In genomic region chr10:86732771-86733170, GRCh38 we compare ENCODE assay signal across 17 cellular contexts. TPM values are rescaled to one million over a fixed set of nuclear protein-coding genes. Genes with fewer than 3 reads are reported as not detected.
DNase-seq lines count a peak whose midpoint lies in the region; ATAC-seq and TF ChIP-seq lines count a peak whose summit lies in the region.
"Had no signal": no experiment of that assay in that cellular context is flagged by ENCODE, and none has a peak within 500 bp of the region (broad histone marks: within the 10 kb centered on the region; RNA-seq: fewer than 3 reads in every experiment).

No MANE protein-coding gene starts in this region.

- no peak for ATAC-seq in GM21576 (IDR thresholded peaks at IDR 0.05; ENCODE audit: unreplicated experiment)
- ATAC-seq in stimulated activated naive CD8-positive, alpha-beta T cell treated with anti-CD3 and anti-CD28 coated beads, Interleukin-15, Interleukin-2, amounts not matched to agents 100 U/mL and 50 U/mL, for 24 hours: no peak
- no peak for ATAC-seq in CD8-positive, alpha-beta T cell
- ATAC-seq: foreskin keratinocyte; naive thymus-derived CD8-positive, alpha-beta T cell had no signal

- no peak overlapping the region for H3K27ac Mint-ChIP-seq in CD8-positive, alpha-beta T cell
- H3K27ac Mint-ChIP-seq: activated T-helper 1 cell treated with anti-CD3 and anti-CD28 coated beads, Interleukin-12 subunit alpha, Interleukin-12 subunit beta, Interleukin-2, Interleukin-4 antibody, amounts not matched to agents 30 ng/mL and 10 ng/mL and 1 ng/mL, durations not matched to agents 14 hours and 24 hours and 36 hours; naive thymus-derived CD8-positive, alpha-beta T cell; T-helper 2 cell treated with Interferon-gamma antibody and Interleukin-4, amounts not matched to agents 5 μg/mL and 100 μg/mL, for 36 hours had no signal

- no peaks in the 10 kb centered on the region for H3K36me3 Mint-ChIP-seq in CD8-positive, alpha-beta T cell
- H3K36me3 Mint-ChIP-seq: naive thymus-derived CD8-positive, alpha-beta T cell had no signal

- H3K27me3 ChIP-seq in cardiac muscle cell (no peaks in the 10 kb centered on the region), mesendoderm (ENCODE audit: insufficient read depth, low read length, poor library complexity) (no peaks in the 10 kb centered on the region), skeletal muscle satellite cell (ENCODE audit: control insufficient read depth, insufficient read depth, low read length) (peaks cover 4% of the 10 kb centered on the region)
- H3K27me3 ChIP-seq in CD8-positive, alpha-beta T cell (ENCODE audit: insufficient read depth, low read length): no peaks in the 10 kb centered on the region
- H3K27me3 ChIP-seq: BLaER1, SJSA1 had no signal

- H3K4me2 ChIP-seq in mesendoderm (ENCODE audit: low read length) (no peak overlapping the region), skeletal muscle satellite cell (ENCODE audit: low read length) (peak overlapping the region; percentile 65)
- H3K4me2 ChIP-seq: BLaER1 had no signal

- H3K9me3 ChIP-seq in cardiac muscle cell (ENCODE audit: low read depth) (no peaks in the 10 kb centered on the region), skeletal muscle satellite cell (replicated peaks; ENCODE audit: low read length) (no peaks in the 10 kb centered on the region)
- no peaks in the 10 kb centered on the region for H3K9me3 ChIP-seq in CD8-positive, alpha-beta T cell (ENCODE audit: low read length)
- H3K9me3 ChIP-seq: BLaER1, SJSA1 had no signal

- H3K36me3 ChIP-seq in cardiac muscle cell (peaks cover 41% of the 10 kb centered on the region), mesendoderm (ENCODE audit: control insufficient read depth, insufficient read depth, low read length) (no peaks in the 10 kb centered on the region), skeletal muscle satellite cell (ENCODE audit: insufficient read depth, low read length) (no peaks in the 10 kb centered on the region)
- H3K36me3 ChIP-seq in CD8-positive, alpha-beta T cell (ENCODE audit: insufficient read depth, low read length): no peaks in the 10 kb centered on the region
- H3K36me3 ChIP-seq: BLaER1, SJSA1 had no signal

- H3K4me1 ChIP-seq in cardiac muscle cell (ENCODE audit: low read depth) (peaks cover 38% of the 10 kb centered on the region), mesendoderm (ENCODE audit: control insufficient read depth, low read depth, low read length) (no peaks in the 10 kb centered on the region), skeletal muscle satellite cell (ENCODE audit: control insufficient read depth, insufficient read depth, low read length) (peaks cover 5% of the 10 kb centered on the region)
- no peaks in the 10 kb centered on the region for H3K4me1 ChIP-seq in CD8-positive, alpha-beta T cell (ENCODE audit: insufficient read depth, low read length)
- H3K4me1 ChIP-seq: BLaER1, foreskin keratinocyte, SJSA1 had no signal

- H3K9ac ChIP-seq in mesendoderm (ENCODE audit: low read length) (no peak overlapping the region), skeletal muscle satellite cell (ENCODE audit: low read depth, low read length) (no peak overlapping the region)
- H3K9ac ChIP-seq: BLaER1 had no signal

- H4K8ac ChIP-seq in mesendoderm (ENCODE audit: low read depth, low read length): no peak overlapping the region

- H3K4me3 Mint-ChIP-seq in CD8-positive, alpha-beta T cell: no peak overlapping the region
- H3K4me3 Mint-ChIP-seq: activated T-helper 1 cell treated with anti-CD3 and anti-CD28 coated beads, Interleukin-12 subunit alpha, Interleukin-12 subunit beta, Interleukin-2, Interleukin-4 antibody, amounts not matched to agents 30 ng/mL and 10 ng/mL and 1 ng/mL, durations not matched to agents 14 hours and 24 hours and 36 hours; naive thymus-derived CD8-positive, alpha-beta T cell; T-helper 2 cell treated with Interferon-gamma antibody and Interleukin-4, amounts not matched to agents 5 μg/mL and 100 μg/mL, for 36 hours had no signal

- POLR2A ChIA-PET in CD8-positive, alpha-beta T cell (lab: Charles Lee): no interaction called here

- H3K27me3 Mint-ChIP-seq in CD8-positive, alpha-beta T cell (ENCODE audit: low read depth): peaks cover 9% of the 10 kb centered on the region

- H3K9me3 Mint-ChIP-seq in CD8-positive, alpha-beta T cell: no peaks in the 10 kb centered on the region
- H3K9me3 Mint-ChIP-seq: activated T-helper 1 cell treated with anti-CD3 and anti-CD28 coated beads, Interleukin-12 subunit alpha, Interleukin-12 subunit beta, Interleukin-2, Interleukin-4 antibody, amounts not matched to agents 30 ng/mL and 10 ng/mL and 1 ng/mL, durations not matched to agents 14 hours and 24 hours and 36 hours; naive thymus-derived CD8-positive, alpha-beta T cell; T-helper 2 cell treated with Interferon-gamma antibody and Interleukin-4, amounts not matched to agents 5 μg/mL and 100 μg/mL, for 36 hours had no signal

- H3K27ac ChIP-seq in cardiac muscle cell (peak overlapping the region; percentile 99), mesendoderm (ENCODE audit: low read depth, low read length) (no peak overlapping the region)
- no peak overlapping the region for H3K27ac ChIP-seq in CD8-positive, alpha-beta T cell (ENCODE audit: low read depth, low read length)
- H3K27ac ChIP-seq: BLaER1, foreskin keratinocyte, SJSA1 had no signal

- no peak overlapping the region for H3K18ac ChIP-seq in mesendoderm (ENCODE audit: low read length)

- no peak overlapping the region for H2BK120ac ChIP-seq in mesendoderm (ENCODE audit: low read depth, low read length)

- no peak overlapping the region for H4K5ac ChIP-seq in mesendoderm (ENCODE audit: low read length)

- H3K4me3 ChIP-seq in cardiac muscle cell (no peak overlapping the region), mesendoderm (ENCODE audit: low read length) (no peak overlapping the region), skeletal muscle satellite cell (ENCODE audit: low read length) (no peak overlapping the region)
- no peak overlapping the region for H3K4me3 ChIP-seq in CD8-positive, alpha-beta T cell (ENCODE audit: low read depth, low read length)
- H3K4me3 ChIP-seq: BLaER1, SJSA1 had no signal

- WGBS in mesendoderm (ENCODE audit: extremely low coverage, insufficient coverage, low lambda C conversion rate): no CpG with 5 or more reads among the region's 13 CpGs

- no peaks in the 10 kb centered on the region for H3K79me2 ChIP-seq in mesendoderm (ENCODE audit: control insufficient read depth, insufficient read depth, low read length)

- H3K4me1 Mint-ChIP-seq in CD8-positive, alpha-beta T cell (ENCODE audit: low read depth): no peaks in the 10 kb centered on the region
- H3K4me1 Mint-ChIP-seq: naive thymus-derived CD8-positive, alpha-beta T cell had no signal

- H2BK15ac ChIP-seq in mesendoderm (replicated peaks; ENCODE audit: low read depth): no peak overlapping the region

- no peak overlapping the region for H2AK5ac ChIP-seq in mesendoderm (ENCODE audit: low read length)

- intact Hi-C loops in cardiac septum (cut with DNase I): no loop called here
- intact Hi-C loops in CD8-positive, alpha-beta T cell (cut with DNase I, micrococcal nuclease): no loop called here

- no peaks in the 10 kb centered on the region for H3K79me1 ChIP-seq in mesendoderm (ENCODE audit: low read length)

- DNase-seq in cardiac muscle cell (ENCODE audit: low read depth in 1 of 2, low spot score in 1 of 2) (no peak), cardiac septum (ENCODE audit: low spot score) (no peak), mesendoderm (no peak), hepatic stellate cell (ENCODE audit: low spot score) (no peak)
- no peak for DNase-seq in stimulated activated naive CD8-positive, alpha-beta T cell treated with anti-CD3 and anti-CD28 coated beads, Interleukin-15, Interleukin-2, amounts not matched to agents 100 U/mL and 50 U/mL, for 24 hours
- DNase-seq in CD8-positive, alpha-beta T cell: no peak
- DNase-seq: activated CD8-positive, alpha-beta memory T cell treated with anti-CD3 and anti-CD28 coated beads for 24 hours; DMS 273 treated with DMSO at 0.1 percent for 48 hours; foreskin keratinocyte; GDM1; naive thymus-derived CD8-positive, alpha-beta T cell had no signal

- CTCF ChIA-PET in CD8-positive, alpha-beta T cell (lab: Charles Lee): interaction anchor here (1.2 kb wide), 1 partner anchor 206 kb away, joined by 4 read pairs; no protein-coding TSS in a partner anchor

- no peak overlapping the region for H3K23ac ChIP-seq in mesendoderm (ENCODE audit: low read length)

- peak overlapping the region; percentile 34 for H3K56ac ChIP-seq in mesendoderm (ENCODE audit: low read length)

- TF ChIP-seq CTCF in cardiac muscle cell (IDR thresholded peaks at IDR 0.05; ENCODE audit: low read depth, low read length): no peak
- TF ChIP-seq CTCF in CD8-positive, alpha-beta T cell (IDR thresholded peaks at IDR 0.05): no peak

- no peak overlapping the region for H3K4ac ChIP-seq in mesendoderm (ENCODE audit: low read depth, low read length)

- H2BK5ac ChIP-seq in mesendoderm (ENCODE audit: low read length): no peak overlapping the region

RNA-seq across cellular contexts. Expression of gene BMPR1A, which starts 23.6 kb away (rescaled TPM):
- total RNA-seq in cardiac muscle cell (37.0 and 39.4 TPM in 2 replicates), cardiac septum (60.0 TPM)
- polyA plus RNA-seq in cardiac muscle cell: 35.6 and 54.2 TPM in 2 replicates
- 72.9 TPM for polyA plus RNA-seq in mesendoderm (2013, experiment 1 of 2)
- polyA plus RNA-seq in mesendoderm (2013, experiment 2 of 2): 74.8 TPM
- 29.5 and 29.7 TPM in 2 replicates for total RNA-seq in skeletal muscle satellite cell (2012; rRNA removed)
- total RNA-seq in CD8-positive, alpha-beta T cell: 1 to 10 TPM; 1.6 to 2.0 TPM

Comparison
In these comparisons a context has a peak if more than half of its experiments do, and no peak if none do; other contexts are left out.
1. RNA of gene BMPR1A, which starts 23.6 kb away (total RNA-seq): 60.0 TPM in cardiac septum (single experiment) and 37.0 to 39.4 TPM in cardiac muscle cell; 1.6 to 2.0 TPM in CD8-positive, alpha-beta T cell; every median in the first group is over 10 times any median in the second.